ENCODE assay signal across 1 cellular context in the genomic region with DNA sequence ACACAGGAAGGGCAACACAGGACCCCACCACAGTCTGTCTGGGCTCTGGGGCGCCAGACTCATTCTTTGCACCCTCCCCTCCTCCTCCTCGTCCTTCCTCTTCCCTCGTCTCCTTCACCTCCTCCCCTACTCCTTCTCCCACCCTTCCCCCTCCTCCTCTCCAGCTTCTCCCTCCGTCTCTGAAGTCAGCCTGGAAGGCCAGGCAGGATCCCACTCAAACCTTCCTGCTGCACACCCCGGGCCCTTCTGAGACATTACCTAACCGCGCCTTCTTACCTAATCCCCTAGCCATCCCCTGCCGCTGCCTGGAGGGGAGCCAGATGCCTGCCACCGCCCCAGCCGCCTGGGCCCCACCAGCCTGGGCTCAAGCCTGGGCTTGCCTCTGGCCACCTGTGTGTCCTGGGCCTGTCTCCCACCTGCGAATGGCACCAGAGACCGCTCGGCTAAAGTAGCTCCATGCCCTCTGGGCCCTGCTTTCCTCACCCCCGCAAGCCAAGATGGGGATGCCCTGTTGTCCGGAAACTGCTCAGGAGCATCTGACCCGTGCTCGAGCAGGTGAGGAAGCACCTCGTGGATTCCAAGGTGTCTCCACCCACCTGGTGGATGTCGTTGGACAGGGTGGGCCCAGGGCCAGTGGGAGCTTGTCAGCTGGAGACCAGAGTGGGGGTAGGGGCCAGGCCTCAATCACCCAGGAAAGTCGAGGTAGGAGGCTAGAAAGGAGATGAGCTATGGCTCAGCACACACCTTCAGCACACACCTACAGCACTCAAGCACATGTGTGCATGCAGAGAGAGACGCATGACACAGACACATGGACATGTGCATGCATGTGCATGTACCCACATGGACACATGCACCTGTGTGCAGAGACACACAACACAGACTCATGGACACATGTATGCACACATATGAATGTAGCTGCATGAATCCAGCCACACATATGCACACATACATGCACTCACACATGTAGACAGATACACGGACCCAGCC.
TF ChIP-seq lines count a peak whose summit lies in the region.

No MANE protein-coding gene starts in this region.

TF ChIP-seq in H1, 55 proteins besides CTCF, POLR2A, EP300 and RAD21:
- TF ChIP-seq NRF1 (IDR thresholded peaks at IDR 0.05; ENCODE audit: low read depth, low read length), result no peak
- no peak for TF ChIP-seq SP1 (IDR thresholded peaks at IDR 0.05; ENCODE audit: low read depth, low read length)
- no peak for TF ChIP-seq HDAC6 (IDR thresholded peaks at IDR 0.05; ENCODE audit: low read depth, low read length)
- no peak for TF ChIP-seq USF2 (IDR thresholded peaks at IDR 0.05; ENCODE audit: low read length)
- no peak for TF ChIP-seq HDAC2 (IDR thresholded peaks at IDR 0.05; ENCODE audit: borderline replicate concordance in 1 of 2, low read depth in 2 of 2, low read length in 2 of 2)
- TF ChIP-seq RBBP5 (IDR thresholded peaks at IDR 0.05; ENCODE audit: borderline replicate concordance, low read depth, low read length), result no peak
- no peak for TF ChIP-seq TCF12 (IDR thresholded peaks at IDR 0.05; ENCODE audit: low read depth, low read length)
- TF ChIP-seq EGR1 (IDR thresholded peaks at IDR 0.05; ENCODE audit: borderline replicate concordance, low read depth, low read length), result no peak
TF ChIP-seq in H1: peak in this region for 0.
